Comparison of ENCODE assay signal across 16 cellular contexts in genomic region chr3:150144309-150144708, GRCh38.
DNase-seq lines count a peak whose midpoint lies in the region; ATAC-seq, FAIRE-seq and TF ChIP-seq lines count a peak whose summit lies in the region.
"Had no signal": no experiment of that assay in that cellular context is flagged by ENCODE, and none has a peak within 500 bp of the region (broad histone marks: within the 10 kb centered on the region; RNA-seq: fewer than 3 reads in every experiment).

No MANE protein-coding gene starts in this region.

- in situ Hi-C loops in GM12878 (cut with MboI) = no loop called here

- H3K4me3 ChIP-seq in Karpas-422 (ENCODE audit: low read length) = no peak overlapping the region
- H3K4me3 ChIP-seq in GM12878 = no peak overlapping the region
- H3K4me3 ChIP-seq in spleen = no peak overlapping the region
- H3K4me3 ChIP-seq: A549, GM23248 had no signal

- POLR2A ChIA-PET in GM12878 (lab: Charles Lee) = no interaction called here

- TF ChIP-seq CTCF in GM12878 (IDR thresholded peaks at IDR 0.05 in 2 of 3, conservative IDR thresholded peaks at IDR 0.05 in 1 of 3; ENCODE audit: control insufficient read depth in 2 of 3, extremely low read depth in 1 of 3, insufficient read depth in 1 of 3, low read depth in 3 of 3, low read length in 3 of 3) = no peak
- TF ChIP-seq CTCF in spleen (IDR thresholded peaks at IDR 0.05 in 8 of 11, conservative IDR thresholded peaks at IDR 0.05 in 3 of 11) = no peak

- WGBS in GM12878 (ENCODE audit: insufficient coverage, insufficient replicate concordance, low lambda C conversion rate, missing lambda C conversion rate) = 39% methylated on average over 5 of the region's 5 CpGs
- 69 to 79% (median 76%) methylated on average over 5 of the region's 5 CpGs for WGBS in spleen, 5 donors

- BruUV-seq in GM12878 (replicated peaks; lab: Mats Ljungman, UMichigan) = no TSS peak

- H3K9me2 ChIP-seq in Karpas-422 (replicated peaks; ENCODE audit: insufficient read depth, low read length) = no peaks in the 10 kb centered on the region

- TF ChIP-seq RAD21 in GM12878 (IDR thresholded peaks at IDR 0.05; ENCODE audit: insufficient read depth, low read depth, low read length) = no peak

- no peaks in the 10 kb centered on the region for H4K20me1 ChIP-seq in Karpas-422 (ENCODE audit: insufficient read depth, low read depth, low read length)
- no peaks in the 10 kb centered on the region for H4K20me1 ChIP-seq in GM12878 (ENCODE audit: control insufficient read depth, insufficient read depth)

- CTCF ChIA-PET in GM12878 (lab: Yijun Ruan, JAX) = interaction anchor here (1.2 kb wide), 1 partner anchor 8 kb away, joined by 3 read pairs; no protein-coding TSS in a partner anchor

- H3K27me3 ChIP-seq in Karpas-422 (ENCODE audit: low read length) = no peaks in the 10 kb centered on the region
- H3K27me3 ChIP-seq in GM12878 (replicated peaks in 1 of 2; ENCODE audit: control insufficient read depth in 2 of 2, insufficient read depth in 2 of 2, low read length in 1 of 2) = no peaks in the 10 kb centered on the region
- H3K27me3 ChIP-seq in spleen (replicated peaks in 1 of 7) = no peaks in the 10 kb centered on the region
- H3K27me3 ChIP-seq: BE2C had no signal

- H3K4me1 ChIP-seq in Karpas-422 (ENCODE audit: low read length) = peaks cover 36% of the 10 kb centered on the region
- no peaks in the 10 kb centered on the region; the same call in 1 of the 2 replicates for H3K4me1 ChIP-seq in GM12878 (ENCODE audit: control insufficient read depth, insufficient read depth, low read length)
- H3K4me1 ChIP-seq in spleen = no peaks in the 10 kb centered on the region
- H3K4me1 ChIP-seq: A549, BE2C had no signal

- ATAC-seq in GM12878 (no peak), HG03139 (IDR thresholded peaks at IDR 0.05; ENCODE audit: unreplicated experiment) (no peak), GM21360 (IDR thresholded peaks at IDR 0.05; ENCODE audit: unreplicated experiment) (no peak)
- ATAC-seq: A549 had no signal

- peak overlapping the region; percentile 31; the same call in 1 of the 2 replicates for H2AFZ ChIP-seq in Karpas-422 (ENCODE audit: low read length)
- H2AFZ ChIP-seq in GM12878 (ENCODE audit: control insufficient read depth, low read depth, low read length) = peak overlapping the region; percentile 2; the same call in 1 of the 2 replicates
- H2AFZ ChIP-seq: GM23248 had no signal

- FAIRE-seq in GM12878 (lab: Jason Lieb, UNC) = no peak
- FAIRE-seq: A549, HTR-8/SVneo had no signal

- TF ChIP-seq EP300 in GM12878 (IDR thresholded peaks at IDR 0.05; ENCODE audit: borderline replicate concordance in 1 of 2, control insufficient read depth in 1 of 2, low read depth in 2 of 2, low read length in 2 of 2) = no peak

- peak overlapping the region; percentile 39 for H3K4me2 ChIP-seq in Karpas-422 (ENCODE audit: low read depth, low read length, poor library complexity, severe bottlenecking)
- H3K4me2 ChIP-seq in GM12878 (ENCODE audit: control insufficient read depth, insufficient read depth) = no peak overlapping the region
- H3K4me2 ChIP-seq: A549 had no signal

- no peak for DNase-seq in Karpas-422
- no peak for DNase-seq in GM12878 (ENCODE audit: low read depth, low spot score)
- peak; percentile 4 for DNase-seq in kidney tubule cell (ENCODE audit: low spot score)
- DNase-seq in spleen = no peak
- DNase-seq: BE2C; CD4-positive, alpha-beta memory T cell; DND-41; GDM1; GM23248; H9; KBM-7 had no signal

- H3K79me2 ChIP-seq in Karpas-422 (ENCODE audit: low read length) (no peaks in the 10 kb centered on the region), GM12878 (ENCODE audit: control insufficient read depth, insufficient read depth, low read length) (no peaks in the 10 kb centered on the region)

- RAD21 ChIA-PET in GM12878 (lab: Charles Lee; ENCODE audit: unreplicated experiment) = no interaction called here

- H3K9ac ChIP-seq in Karpas-422 (ENCODE audit: low read length) = no peak overlapping the region
- H3K9ac ChIP-seq in GM12878 (ENCODE audit: control insufficient read depth, insufficient read depth, low read length) = no peak overlapping the region
- H3K9ac ChIP-seq: GM23248 had no signal

- no peaks in the 10 kb centered on the region for H3K36me3 ChIP-seq in Karpas-422 (ENCODE audit: insufficient read depth, low read length)
- H3K36me3 ChIP-seq in GM12878 (ENCODE audit: control insufficient read depth in 2 of 2, insufficient read depth in 2 of 2, low read length in 1 of 2) = no peaks in the 10 kb centered on the region
- H3K36me3 ChIP-seq in spleen = no peaks in the 10 kb centered on the region
- H3K36me3 ChIP-seq: BE2C had no signal

- H3K27ac ChIP-seq in Karpas-422 (ENCODE audit: low read length) = 0 out of 2 replicates have a peak overlapping the region, but pooled peaks have one; percentile 14
- H3K27ac ChIP-seq in GM12878 (ENCODE audit: control insufficient read depth, insufficient read depth) = no peak overlapping the region
- H3K27ac ChIP-seq in spleen = no peak overlapping the region
- H3K27ac ChIP-seq: A549, C4-2B, GM23248 had no signal

- H3K9me3 ChIP-seq in Karpas-422 (ENCODE audit: low read length) = no peaks in the 10 kb centered on the region
- H3K9me3 ChIP-seq in GM12878 (replicated peaks; ENCODE audit: control insufficient read depth, insufficient read depth, low read length) = no peaks in the 10 kb centered on the region; the same call in 1 of the 3 replicates
- H3K9me3 ChIP-seq in spleen = no peaks in the 10 kb centered on the region
- H3K9me3 ChIP-seq: A549, BE2C had no signal

- TF ChIP-seq POLR2A in GM12878 (IDR thresholded peaks at IDR 0.05; ENCODE audit: low read depth, low read length) (no peak), spleen (IDR thresholded peaks at IDR 0.05) (no peak)

- intact Hi-C loops in GM12878 (cut with micrococcal nuclease; ENCODE audit: unreplicated experiment) = no loop called here
- intact Hi-C loops in spleen (cut with DNase I; ENCODE audit: low total_unique reads) = no loop called here

- SMC1A ChIA-PET in GM12878 (lab: Charles Lee; ENCODE audit: uncharacterized antibody, unreplicated experiment) = no interaction called here

TF ChIP-seq in GM12878, 131 proteins besides CTCF, POLR2A, EP300 and RAD21 (continues in another document):
- TF ChIP-seq FOS (IDR thresholded peaks at IDR 0.05; ENCODE audit: borderline replicate concordance, extremely low read depth, insufficient read length) (no peak), EED (IDR thresholded peaks at IDR 0.05; ENCODE audit: low read depth) (no peak), HDAC6 (IDR thresholded peaks at IDR 0.05; ENCODE audit: unreplicated experiment) (no peak), MLLT1 (IDR thresholded peaks at IDR 0.05) (no peak), PAX5 (IDR thresholded peaks at IDR 0.05; ENCODE audit: borderline replicate concordance, low read depth, low read length) (no peak), SPI1 (IDR thresholded peaks at IDR 0.05; ENCODE audit: borderline replicate concordance, insufficient read depth, low read depth, low read length) (no peak), TBL1XR1 (IDR thresholded peaks at IDR 0.05; ENCODE audit: low read depth, low read length) (no peak), NR2C1 (IDR thresholded peaks at IDR 0.05) (no peak), WRNIP1 (IDR thresholded peaks at IDR 0.05; ENCODE audit: borderline replicate concordance, low read depth, low read length) (no peak), ZBTB33 (IDR thresholded peaks at IDR 0.05) (no peak)
- TF ChIP-seq, protein P1, sequence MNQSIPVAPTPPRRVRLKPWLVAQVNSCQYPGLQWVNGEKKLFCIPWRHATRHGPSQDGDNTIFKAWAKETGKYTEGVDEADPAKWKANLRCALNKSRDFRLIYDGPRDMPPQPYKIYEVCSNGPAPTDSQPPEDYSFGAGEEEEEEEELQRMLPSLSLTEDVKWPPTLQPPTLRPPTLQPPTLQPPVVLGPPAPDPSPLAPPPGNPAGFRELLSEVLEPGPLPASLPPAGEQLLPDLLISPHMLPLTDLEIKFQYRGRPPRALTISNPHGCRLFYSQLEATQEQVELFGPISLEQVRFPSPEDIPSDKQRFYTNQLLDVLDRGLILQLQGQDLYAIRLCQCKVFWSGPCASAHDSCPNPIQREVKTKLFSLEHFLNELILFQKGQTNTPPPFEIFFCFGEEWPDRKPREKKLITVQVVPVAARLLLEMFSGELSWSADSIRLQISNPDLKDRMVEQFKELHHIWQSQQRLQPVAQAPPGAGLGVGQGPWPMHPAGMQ (IDR thresholded peaks at IDR 0.05; ENCODE audit: borderline replicate concordance) = no peak
